Comparison of ENCODE assay signal across 18 cellular contexts in the genomic region with DNA sequence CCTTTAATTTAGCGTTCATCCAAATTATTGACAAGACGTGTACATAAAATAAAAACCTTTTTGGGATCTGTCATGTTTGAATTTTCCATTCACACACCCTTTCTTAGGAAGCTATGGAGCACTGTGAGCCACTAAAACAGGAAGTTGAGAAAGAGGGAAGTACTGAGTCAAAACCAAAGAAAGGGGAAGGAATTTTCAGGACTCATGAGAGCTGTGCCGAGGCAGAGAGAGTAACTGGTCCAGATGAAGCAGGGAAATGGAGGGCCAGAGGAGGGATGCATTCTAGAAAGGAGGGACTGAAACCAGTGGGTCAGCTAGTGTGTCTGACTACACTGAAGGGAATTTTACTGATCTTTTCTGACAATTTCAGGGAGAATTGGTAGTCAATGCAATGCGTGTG. TPM values are rescaled to one million over a fixed set of nuclear protein-coding genes. Genes with fewer than 3 reads are reported as not detected.
A peak's percentile ranks its signal among the peaks of the same experiment; 100 is the strongest.
DNase-seq lines count a peak whose midpoint lies in the region; ATAC-seq, FAIRE-seq and TF ChIP-seq lines count a peak whose summit lies in the region.
"Had no signal": no experiment of that assay in that cellular context is flagged by ENCODE, and none has a peak within 500 bp of the region (broad histone marks: within the 10 kb centered on the region; RNA-seq: fewer than 3 reads in every experiment).

No MANE protein-coding gene starts in this region.

- peaks cover 54% of the 10 kb centered on the region for H3K36me3 ChIP-seq in endodermal cell (ENCODE audit: control insufficient read depth, insufficient read depth, low read length)
- H3K36me3 ChIP-seq in naive thymus-derived CD4-positive, alpha-beta T cell (ENCODE audit: control insufficient read depth in 2 of 3, insufficient read depth in 3 of 3, low read length in 3 of 3), result no peaks in the 10 kb centered on the region
- H3K36me3 ChIP-seq: BLaER1 had no signal

- H3K36me3 Mint-ChIP-seq in endodermal cell (ENCODE audit: low read depth), result peaks cover 30% of the 10 kb centered on the region
- H3K36me3 Mint-ChIP-seq in naive thymus-derived CD4-positive, alpha-beta T cell, result peaks cover 0 to 6% (median 5%) of the 10 kb centered on the region in 5 donors
- H3K36me3 Mint-ChIP-seq: activated naive CD4-positive, alpha-beta T cell treated with anti-CD3 and anti-CD28 coated beads, Interleukin-2, amount 50 U/mL, for 72 hours had no signal

- intact Hi-C loops in naive thymus-derived CD4-positive, alpha-beta T cell (cut with micrococcal nuclease), result no loop called here

- H3K27me3 Mint-ChIP-seq in endodermal cell (ENCODE audit: insufficient read depth), result no peaks in the 10 kb centered on the region
- no peaks in the 10 kb centered on the region for H3K27me3 Mint-ChIP-seq in naive thymus-derived CD4-positive, alpha-beta T cell
- H3K27me3 Mint-ChIP-seq: type B pancreatic cell had no signal

- no peak overlapping the region for H3K4me3 Mint-ChIP-seq in endodermal cell
- H3K4me3 Mint-ChIP-seq in naive thymus-derived CD4-positive, alpha-beta T cell, result no peak overlapping the region
- H3K4me3 Mint-ChIP-seq: type B pancreatic cell had no signal

- peaks cover 20% of the 10 kb centered on the region for H3K9me3 Mint-ChIP-seq in endodermal cell
- no peaks in the 10 kb centered on the region for H3K9me3 Mint-ChIP-seq in naive thymus-derived CD4-positive, alpha-beta T cell
- H3K9me3 Mint-ChIP-seq: activated naive CD4-positive, alpha-beta T cell treated with anti-CD3 and anti-CD28 coated beads, Interleukin-2, amount 50 U/mL, for 72 hours had no signal

- no peak overlapping the region for H3K27ac Mint-ChIP-seq in endodermal cell
- H3K27ac Mint-ChIP-seq in naive thymus-derived CD4-positive, alpha-beta T cell, result no peak overlapping the region
- H3K27ac Mint-ChIP-seq: activated naive CD4-positive, alpha-beta T cell treated with anti-CD3 and anti-CD28 coated beads, Interleukin-2, amount 50 U/mL, for 72 hours; type B pancreatic cell had no signal

- CTCF ChIA-PET in naive thymus-derived CD4-positive, alpha-beta T cell (lab: Charles Lee), result no interaction called here

- peak overlapping the region; percentile 48 for H3K4me3 ChIP-seq in endodermal cell (ENCODE audit: low read length)
- H3K4me3 ChIP-seq in naive thymus-derived CD4-positive, alpha-beta T cell (ENCODE audit: low read length), result no peak overlapping the region
- H3K4me3 ChIP-seq: BLaER1 had no signal

- POLR2A ChIA-PET in naive thymus-derived CD4-positive, alpha-beta T cell (lab: Charles Lee), result no interaction called here

- H3K4me1 Mint-ChIP-seq in endodermal cell, result peaks cover 9% of the 10 kb centered on the region
- H3K4me1 Mint-ChIP-seq in naive thymus-derived CD4-positive, alpha-beta T cell, result peaks cover 0 to 29% (median 10%) of the 10 kb centered on the region in 7 donors

- ATAC-seq in naive thymus-derived CD4-positive, alpha-beta T cell, result peak; percentile 63
- ATAC-seq in GM21526 (IDR thresholded peaks at IDR 0.05; ENCODE audit: low FRiP score, unreplicated experiment) (no peak), HG02885 (IDR thresholded peaks at IDR 0.05; ENCODE audit: poor library complexity, unreplicated experiment) (no peak)
- ATAC-seq: activated naive CD4-positive, alpha-beta T cell treated with anti-CD3 and anti-CD28 coated beads, Interleukin-2, amount 50 U/mL, for 72 hours; HCT116; Panc1 had no signal

- no peak overlapping the region for H3K27ac ChIP-seq in endodermal cell (ENCODE audit: low read depth, low read length)
- no peak overlapping the region for H3K27ac ChIP-seq in naive thymus-derived CD4-positive, alpha-beta T cell (ENCODE audit: low read depth, low read length)
- H3K27ac ChIP-seq: BLaER1 had no signal

- H3K9ac ChIP-seq in endodermal cell (ENCODE audit: extremely low read depth, low read length, poor library complexity, severe bottlenecking), result no peak overlapping the region
- H3K9ac ChIP-seq: BLaER1 had no signal

- H3K9me3 ChIP-seq in endodermal cell (ENCODE audit: control insufficient read depth, low read length), result peaks cover 20% of the 10 kb centered on the region
- no peaks in the 10 kb centered on the region for H3K9me3 ChIP-seq in naive thymus-derived CD4-positive, alpha-beta T cell (ENCODE audit: control insufficient read depth in 2 of 3, low read length in 3 of 3)

- H3K4me1 ChIP-seq in endodermal cell (ENCODE audit: control insufficient read depth, insufficient read depth, low read length), result peaks cover 1% of the 10 kb centered on the region
- H3K4me1 ChIP-seq in naive thymus-derived CD4-positive, alpha-beta T cell (ENCODE audit: control insufficient read depth in 2 of 2, insufficient read depth in 2 of 2, low read length in 2 of 2), result no peaks in the 10 kb centered on the region
- H3K4me1 ChIP-seq: BLaER1 had no signal

- TF ChIP-seq CTCF in endodermal cell (conservative IDR thresholded peaks at IDR 0.05), result no peak

- 94 to 100% methylated on average over 4 of the region's 4 CpGs for WGBS in endodermal cell (ENCODE audit: insufficient coverage in 1 of 2, insufficient read length in 1 of 2), 2 experiments

- no peak for FAIRE-seq in GM19239 (lab: Jason Lieb, UNC)

- DNase-seq in ELR (ENCODE audit: low read depth) (peak; percentile 41), NOMO-1 treated with DMSO at 0.1 percent for 48 hours (lab: John Stamatoyannopoulos, UW; ENCODE audit: unreplicated experiment) (peak; percentile 56), endodermal cell (no peak), GM19239 (ENCODE audit: insufficient read length, low spot score) (no peak)
- no peak for DNase-seq in naive thymus-derived CD4-positive, alpha-beta T cell
- DNase-seq: effector CD4-positive, alpha-beta T cell; mammary epithelial cell; NCI-H1417 treated with DMSO at 0.1 percent for 48 hours; NCI-H446; stimulated activated CD4-positive, alpha-beta T cell treated with anti-CD3 and anti-CD28 coated beads, Interleukin-4, amount 100 ng/mL, for 4 hours; T-helper 1 cell had no signal

- no peaks in the 10 kb centered on the region for H3K27me3 ChIP-seq in endodermal cell (ENCODE audit: control insufficient read depth, insufficient read depth, low read length, poor library complexity, severe bottlenecking)
- no peaks in the 10 kb centered on the region for H3K27me3 ChIP-seq in naive thymus-derived CD4-positive, alpha-beta T cell (ENCODE audit: control insufficient read depth in 2 of 2, insufficient read depth in 2 of 2, low read length in 2 of 2)
- H3K27me3 ChIP-seq: BLaER1 had no signal

RNA-seq across cellular contexts. Expression of a gene that starts 24.9 kb away (rescaled TPM):
- total RNA-seq in endodermal cell, result 100 to 1,000 TPM; 821 to 864 TPM
- 422 TPM for polyA plus RNA-seq in endodermal cell (2013, experiment 1 of 2)
- polyA plus RNA-seq in endodermal cell (2013, experiment 2 of 2), result 467 TPM
- 100 to 1,000 TPM in 1 of 5 experiments, 10 to 100 TPM in 4; 26.6 to 172 (median 51.5) TPM for total RNA-seq in naive thymus-derived CD4-positive, alpha-beta T cell
- 10 to 100 TPM; 33.2 to 43.0 TPM for polyA plus RNA-seq in naive thymus-derived CD4-positive, alpha-beta T cell

Comparison
In these comparisons a context has a peak if more than half of its experiments do, and no peak if none do; other contexts are left out.
1. DNase-seq: peak in ELR (single experiment) and NOMO-1 treated with DMSO at 0.1 percent for 48 hours (single experiment); none in endodermal cell (single experiment), naive thymus-derived CD4-positive, alpha-beta T cell (0 of 9) and GM19239 (single experiment).
2. RNA of a gene that starts 24.9 kb away (total RNA-seq): 821 to 864 TPM in endodermal cell; 26.6 to 172 TPM in naive thymus-derived CD4-positive, alpha-beta T cell; every median in the first group is over 4 times any median in the second.